In the genomic region with DNA sequence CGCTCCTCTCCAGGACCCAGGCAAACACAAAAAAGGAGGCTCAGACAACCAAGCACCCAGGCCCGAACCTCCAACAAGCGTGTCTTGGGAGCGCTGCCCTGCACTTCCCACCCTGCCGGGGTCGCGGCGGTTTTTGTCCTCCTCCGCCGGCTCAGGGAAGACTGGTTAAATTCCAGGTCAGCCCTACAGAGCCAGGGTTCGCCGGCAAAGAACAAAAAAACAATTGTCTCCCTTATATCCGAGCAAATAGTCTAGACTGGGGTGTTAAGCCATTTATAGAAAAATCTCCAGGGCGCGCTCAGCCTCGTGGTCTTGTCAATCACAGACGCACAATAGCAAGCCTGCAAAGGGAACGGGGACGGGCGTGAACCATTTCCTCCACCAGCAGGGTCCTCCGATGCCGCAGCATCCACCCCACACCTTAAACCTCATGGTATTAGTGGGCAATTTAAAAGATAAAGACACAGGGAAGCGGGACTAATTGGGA, we compare ENCODE assay signal across 7 cellular contexts.
A peak's percentile ranks its signal among the peaks of the same experiment; 100 is the strongest.
DNase-seq lines count a peak whose midpoint lies in the region; ATAC-seq and TF ChIP-seq lines count a peak whose summit lies in the region.

No MANE protein-coding gene starts in this region.

- no peaks in the 10 kb centered on the region for H3K4me1 ChIP-seq in MM.1S (ENCODE audit: low read length)

- no peaks in the 10 kb centered on the region for H3K36me3 ChIP-seq in MM.1S (replicated peaks; ENCODE audit: insufficient read depth, low read length)

- H3K27ac ChIP-seq in MM.1S (ENCODE audit: low read length), result no peak overlapping the region

- H3K4me2 ChIP-seq in MM.1S (ENCODE audit: low read depth, low read length), result no peak overlapping the region

- H3K36me3 Mint-ChIP-seq in stimulated activated effector memory CD8-positive, alpha-beta T cell treated with anti-CD3 and anti-CD28 coated beads, Interleukin-12 subunit alpha, Interleukin-12 subunit beta, amount 100 ng/mL, for 72 hours, result peaks cover 12% of the 10 kb centered on the region

- H2AFZ ChIP-seq in MM.1S (ENCODE audit: low read length), result no peak overlapping the region

- peaks cover 31% of the 10 kb centered on the region for H3K4me1 Mint-ChIP-seq in stimulated activated effector memory CD8-positive, alpha-beta T cell treated with anti-CD3 and anti-CD28 coated beads, Interleukin-12 subunit alpha, Interleukin-12 subunit beta, amount 100 ng/mL, for 72 hours

- peak overlapping the region; percentile 87 for H3K27ac Mint-ChIP-seq in stimulated activated effector memory CD8-positive, alpha-beta T cell treated with anti-CD3 and anti-CD28 coated beads, Interleukin-12 subunit alpha, Interleukin-12 subunit beta, amount 100 ng/mL, for 72 hours

- no peaks in the 10 kb centered on the region for H3K79me2 ChIP-seq in MM.1S (ENCODE audit: low read length)

- no peak for TF ChIP-seq CTCF in MM.1S (IDR thresholded peaks at IDR 0.05; ENCODE audit: low read length)

- no peaks in the 10 kb centered on the region for H3K9me3 ChIP-seq in MM.1S (replicated peaks; ENCODE audit: insufficient read depth, low read length)

- peak; percentile 18 for ATAC-seq in HG03354 (IDR thresholded peaks at IDR 0.05; ENCODE audit: poor library complexity, severe bottlenecking, unreplicated experiment)
- ATAC-seq in stimulated activated effector memory CD8-positive, alpha-beta T cell treated with anti-CD3 and anti-CD28 coated beads, Interleukin-12 subunit alpha, Interleukin-12 subunit beta, amount 100 ng/mL, for 72 hours, result peak; percentile 22
- ATAC-seq in activated CD4-positive, CD25-positive, alpha-beta regulatory T cell treated with anti-CD3 and anti-CD28 coated beads, Interleukin-2, amount 50 U/mL, for 24 hours, result no peak

- no peaks in the 10 kb centered on the region for H3K27me3 ChIP-seq in MM.1S (replicated peaks; ENCODE audit: insufficient read depth, low read length)

- no peak overlapping the region for H3K9ac ChIP-seq in MM.1S (ENCODE audit: low read length)

- no peak overlapping the region for H3K4me3 ChIP-seq in MM.1S (ENCODE audit: low read length)

- no peaks in the 10 kb centered on the region for H4K20me1 ChIP-seq in MM.1S (ENCODE audit: insufficient read depth, low read length)

- H3F3A ChIP-seq in MM.1S (ENCODE audit: insufficient read depth, low read length), result no peaks in the 10 kb centered on the region

- H3K4me3 Mint-ChIP-seq in stimulated activated effector memory CD8-positive, alpha-beta T cell treated with anti-CD3 and anti-CD28 coated beads, Interleukin-12 subunit alpha, Interleukin-12 subunit beta, amount 100 ng/mL, for 72 hours, result peak overlapping the region; percentile 93

- peaks cover 2% of the 10 kb centered on the region for H3K9me3 Mint-ChIP-seq in stimulated activated effector memory CD8-positive, alpha-beta T cell treated with anti-CD3 and anti-CD28 coated beads, Interleukin-12 subunit alpha, Interleukin-12 subunit beta, amount 100 ng/mL, for 72 hours

- H3K9me2 ChIP-seq in MM.1S (replicated peaks; ENCODE audit: insufficient read depth, low read length), result no peaks in the 10 kb centered on the region

- DNase-seq in astrocyte of the hippocampus (ENCODE audit: low read depth, low spot score), result peak; percentile 75
- peak; percentile 33 for DNase-seq in iris pigment epithelial cell (ENCODE audit: low read depth)
- peak in 1 of 2 donors; percentile 53 for DNase-seq in stimulated activated effector memory CD8-positive, alpha-beta T cell treated with anti-CD3 and anti-CD28 coated beads, Interleukin-12 subunit alpha, Interleukin-12 subunit beta, amount 100 ng/mL, for 72 hours (ENCODE audit: low spot score in 2 of 2)
- DNase-seq in SKM-1 (lab: John Stamatoyannopoulos, UW; ENCODE audit: unreplicated experiment), result no peak
- DNase-seq in MM.1S, result no peak

Comparison
In these comparisons a context has a peak if more than half of its experiments do, and no peak if none do; other contexts are left out.
1. ATAC-seq: peak in HG03354 (single experiment) and stimulated activated effector memory CD8-positive, alpha-beta T cell treated with anti-CD3 and anti-CD28 coated beads, Interleukin-12 subunit alpha, Interleukin-12 subunit beta, amount 100 ng/mL, for 72 hours (single experiment); none in activated CD4-positive, CD25-positive, alpha-beta regulatory T cell treated with anti-CD3 and anti-CD28 coated beads, Interleukin-2, amount 50 U/mL, for 24 hours (0 of 2).
2. DNase-seq: peak in astrocyte of the hippocampus (single experiment) and iris pigment epithelial cell (single experiment); none in SKM-1 (single experiment) and MM.1S (single experiment).